ENCODE assay signal across 28 cellular contexts in genomic region chr11:37372667-37373066, GRCh38.
"Had no signal": no experiment of that assay in that cellular context is flagged by ENCODE, and none has a peak within 500 bp of the region (broad histone marks: within the 10 kb centered on the region; RNA-seq: fewer than 3 reads in every experiment).

No MANE protein-coding gene starts in this region.

- H3K27ac ChIP-seq: colonic mucosa, coronary artery, dorsolateral prefrontal cortex, epithelial cell of prostate, esophagus muscularis mucosa, esophagus squamous epithelium, foreskin keratinocyte, gastrocnemius medialis, gastroesophageal sphincter, heart left ventricle, heart right ventricle, hepatocyte had no signal

- H3K4me2 ChIP-seq: hepatocyte had no signal

- ATAC-seq: effector memory CD8-positive, alpha-beta T cell; esophagus mucosa; foreskin keratinocyte; gastrocnemius medialis; gastroesophageal sphincter; heart left ventricle; heart right ventricle had no signal

- H3K4me1 ChIP-seq: colonic mucosa, esophagus muscularis mucosa, esophagus squamous epithelium, foreskin keratinocyte, gastrocnemius medialis, gastroesophageal sphincter, heart left ventricle, heart right ventricle had no signal

- H2AFZ ChIP-seq: hepatocyte had no signal

- H3K79me2 ChIP-seq: hepatocyte had no signal

- H3K4me3 ChIP-seq: colonic mucosa, coronary artery, dorsolateral prefrontal cortex, esophagus muscularis mucosa, esophagus squamous epithelium, gastrocnemius medialis, gastroesophageal sphincter, heart left ventricle, heart right ventricle, hepatocyte had no signal

- H3K36me3 ChIP-seq: colonic mucosa, esophagus muscularis mucosa, esophagus squamous epithelium, gastrocnemius medialis, gastroesophageal sphincter, heart left ventricle, heart right ventricle had no signal

- H3K9me3 ChIP-seq: colonic mucosa, gastrocnemius medialis had no signal

- FAIRE-seq: colon, endometrium, endothelial cell of umbilical vein had no signal

- DNase-seq: colonic mucosa; cortex of kidney; dermis blood vessel endothelial cell; dorsolateral prefrontal cortex; effector CD4-positive, alpha-beta T cell; effector CD8-positive, alpha-beta T cell; effector memory CD4-positive, alpha-beta T cell; effector memory CD8-positive, alpha-beta T cell; endodermal cell; erythroblast; esophagus squamous epithelium; foreskin fibroblast; foreskin keratinocyte; foreskin melanocyte; gastrocnemius medialis; glutamatergic neuron; head of caudate nucleus; heart left ventricle; heart right ventricle had no signal

- H3K27me3 ChIP-seq: colonic mucosa, dorsolateral prefrontal cortex, esophagus muscularis mucosa, esophagus squamous epithelium, foreskin keratinocyte, gastrocnemius medialis, gastroesophageal sphincter, heart left ventricle, heart right ventricle, hepatocyte had no signal
